ENCODE assay signal across 1 cellular context in the genomic region with DNA sequence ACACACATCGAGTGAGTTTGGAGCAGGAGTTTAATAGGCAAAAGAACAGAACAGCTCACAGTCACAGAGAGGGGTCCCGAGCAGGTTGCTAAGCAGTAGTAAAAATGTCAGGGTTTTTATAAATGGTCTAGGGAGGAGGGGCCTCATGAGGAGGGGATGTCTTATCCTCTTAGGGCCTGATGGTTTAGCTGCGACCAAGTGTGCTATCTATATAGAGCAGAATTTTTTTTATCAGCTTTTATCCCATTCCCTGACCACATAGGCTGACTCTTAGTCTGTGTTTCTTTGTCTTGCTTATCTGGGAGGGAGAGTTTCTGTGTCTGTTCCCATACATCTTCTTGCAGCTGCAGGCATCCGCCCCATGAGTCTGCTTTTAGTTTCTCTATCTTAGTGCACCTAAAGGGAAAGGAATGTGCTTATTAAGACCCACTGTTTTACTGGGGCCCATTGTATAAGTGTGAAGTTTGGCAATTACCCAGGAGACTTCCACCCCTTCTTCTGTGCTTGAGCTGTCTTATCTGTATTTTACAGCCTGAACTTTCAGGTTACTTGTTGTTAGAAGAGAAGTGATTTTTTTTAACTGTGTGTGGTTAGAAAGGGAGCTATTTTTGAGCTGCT.
TF ChIP-seq lines count a peak whose summit lies in the region.

No MANE protein-coding gene starts in this region.

TF ChIP-seq in GM12878, 131 proteins besides CTCF, POLR2A, EP300 and RAD21 (continued from another document):
- TF ChIP-seq, protein P1, sequence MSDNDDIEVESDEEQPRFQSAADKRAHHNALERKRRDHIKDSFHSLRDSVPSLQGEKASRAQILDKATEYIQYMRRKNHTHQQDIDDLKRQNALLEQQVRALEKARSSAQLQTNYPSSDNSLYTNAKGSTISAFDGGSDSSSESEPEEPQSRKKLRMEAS (IDR thresholded peaks at IDR 0.05; ENCODE audit: low read depth, low read length), result peak; percentile 26; the same call in 1 of the 2 replicates
- TF ChIP-seq CEBPB (IDR thresholded peaks at IDR 0.05; ENCODE audit: borderline replicate concordance in 1 of 2, low read depth in 2 of 2, low read length in 2 of 2) (no peak), ATF7 (IDR thresholded peaks at IDR 0.05; ENCODE audit: low read depth) (no peak; the same call in 1 of the 2 replicates), ESRRA (IDR thresholded peaks at IDR 0.05; ENCODE audit: low read length) (no peak), SMAD1 (IDR thresholded peaks at IDR 0.05; ENCODE audit: low read depth, partially characterized antibody) (peak; percentile 53), ZNF384 (IDR thresholded peaks at IDR 0.05; ENCODE audit: borderline replicate concordance, low read depth, low read length) (no peak), PAX8 (IDR thresholded peaks at IDR 0.05) (no peak), ETV6 (conservative IDR thresholded peaks at IDR 0.05 in 1 of 2, IDR thresholded peaks at IDR 0.05 in 1 of 2; ENCODE audit: borderline replicate concordance in 1 of 2, low read depth in 1 of 2) (no peak), YY1 (IDR thresholded peaks at IDR 0.05; ENCODE audit: low read depth, low read length) (no peak), FOS (IDR thresholded peaks at IDR 0.05; ENCODE audit: borderline replicate concordance, extremely low read depth, insufficient read length) (no peak), DPF2 (IDR thresholded peaks at IDR 0.05) (0 out of 2 replicates have a peak, but pooled peaks have one; percentile 5), MEF2A (IDR thresholded peaks at IDR 0.05; ENCODE audit: insufficient read depth, low read depth, low read length) (0 out of 2 replicates have a peak, but pooled peaks have one; percentile 45), IRF3 (IDR thresholded peaks at IDR 0.05) (no peak), LARP7 (IDR thresholded peaks at IDR 0.05) (no peak), REST (IDR thresholded peaks at IDR 0.05; ENCODE audit: low read depth, low read length) (no peak), EGR1 (IDR thresholded peaks at IDR 0.05; ENCODE audit: borderline replicate concordance in 1 of 2, low read depth in 2 of 2, low read length in 2 of 2) (no peak), MEF2B (IDR thresholded peaks at IDR 0.05; ENCODE audit: partially characterized antibody, poor library complexity, severe bottlenecking) (peak; percentile 82), MTA2 (IDR thresholded peaks at IDR 0.05; ENCODE audit: low read depth) (0 out of 2 replicates have a peak, but pooled peaks have one; percentile 57), CHD2 (IDR thresholded peaks at IDR 0.05; ENCODE audit: borderline replicate concordance, low read depth, low read length) (no peak), SMARCA5 (IDR thresholded peaks at IDR 0.05) (0 out of 2 replicates have a peak, but pooled peaks have one; percentile 11), RUNX3 (IDR thresholded peaks at IDR 0.05; ENCODE audit: low read length) (peak; percentile 24; the same call in 1 of the 2 replicates), IKZF2 (IDR thresholded peaks at IDR 0.05) (peak in 1 of 2 experiments; percentile 47; a peak in 2 of 4 replicates), PML (IDR thresholded peaks at IDR 0.05; ENCODE audit: low read length) (no peak), NBN (IDR thresholded peaks at IDR 0.05) (peak; percentile 62; the same call in 1 of the 2 replicates)
- TF ChIP-seq, protein P2, sequence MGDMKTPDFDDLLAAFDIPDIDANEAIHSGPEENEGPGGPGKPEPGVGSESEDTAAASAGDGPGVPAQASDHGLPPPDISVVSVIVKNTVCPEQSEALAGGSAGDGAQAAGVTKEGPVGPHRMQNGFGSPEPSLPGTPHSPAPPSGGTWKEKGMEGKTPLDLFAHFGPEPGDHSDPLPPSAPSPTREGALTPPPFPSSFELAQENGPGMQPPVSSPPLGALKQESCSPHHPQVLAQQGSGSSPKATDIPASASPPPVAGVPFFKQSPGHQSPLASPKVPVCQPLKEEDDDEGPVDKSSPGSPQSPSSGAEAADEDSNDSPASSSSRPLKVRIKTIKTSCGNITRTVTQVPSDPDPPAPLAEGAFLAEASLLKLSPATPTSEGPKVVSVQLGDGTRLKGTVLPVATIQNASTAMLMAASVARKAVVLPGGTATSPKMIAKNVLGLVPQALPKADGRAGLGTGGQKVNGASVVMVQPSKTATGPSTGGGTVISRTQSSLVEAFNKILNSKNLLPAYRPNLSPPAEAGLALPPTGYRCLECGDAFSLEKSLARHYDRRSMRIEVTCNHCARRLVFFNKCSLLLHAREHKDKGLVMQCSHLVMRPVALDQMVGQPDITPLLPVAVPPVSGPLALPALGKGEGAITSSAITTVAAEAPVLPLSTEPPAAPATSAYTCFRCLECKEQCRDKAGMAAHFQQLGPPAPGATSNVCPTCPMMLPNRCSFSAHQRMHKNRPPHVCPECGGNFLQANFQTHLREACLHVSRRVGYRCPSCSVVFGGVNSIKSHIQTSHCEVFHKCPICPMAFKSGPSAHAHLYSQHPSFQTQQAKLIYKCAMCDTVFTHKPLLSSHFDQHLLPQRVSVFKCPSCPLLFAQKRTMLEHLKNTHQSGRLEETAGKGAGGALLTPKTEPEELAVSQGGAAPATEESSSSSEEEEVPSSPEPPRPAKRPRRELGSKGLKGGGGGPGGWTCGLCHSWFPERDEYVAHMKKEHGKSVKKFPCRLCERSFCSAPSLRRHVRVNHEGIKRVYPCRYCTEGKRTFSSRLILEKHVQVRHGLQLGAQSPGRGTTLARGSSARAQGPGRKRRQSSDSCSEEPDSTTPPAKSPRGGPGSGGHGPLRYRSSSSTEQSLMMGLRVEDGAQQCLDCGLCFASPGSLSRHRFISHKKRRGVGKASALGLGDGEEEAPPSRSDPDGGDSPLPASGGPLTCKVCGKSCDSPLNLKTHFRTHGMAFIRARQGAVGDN (IDR thresholded peaks at IDR 0.05), result peak; percentile 56
- TF ChIP-seq, protein P3, sequence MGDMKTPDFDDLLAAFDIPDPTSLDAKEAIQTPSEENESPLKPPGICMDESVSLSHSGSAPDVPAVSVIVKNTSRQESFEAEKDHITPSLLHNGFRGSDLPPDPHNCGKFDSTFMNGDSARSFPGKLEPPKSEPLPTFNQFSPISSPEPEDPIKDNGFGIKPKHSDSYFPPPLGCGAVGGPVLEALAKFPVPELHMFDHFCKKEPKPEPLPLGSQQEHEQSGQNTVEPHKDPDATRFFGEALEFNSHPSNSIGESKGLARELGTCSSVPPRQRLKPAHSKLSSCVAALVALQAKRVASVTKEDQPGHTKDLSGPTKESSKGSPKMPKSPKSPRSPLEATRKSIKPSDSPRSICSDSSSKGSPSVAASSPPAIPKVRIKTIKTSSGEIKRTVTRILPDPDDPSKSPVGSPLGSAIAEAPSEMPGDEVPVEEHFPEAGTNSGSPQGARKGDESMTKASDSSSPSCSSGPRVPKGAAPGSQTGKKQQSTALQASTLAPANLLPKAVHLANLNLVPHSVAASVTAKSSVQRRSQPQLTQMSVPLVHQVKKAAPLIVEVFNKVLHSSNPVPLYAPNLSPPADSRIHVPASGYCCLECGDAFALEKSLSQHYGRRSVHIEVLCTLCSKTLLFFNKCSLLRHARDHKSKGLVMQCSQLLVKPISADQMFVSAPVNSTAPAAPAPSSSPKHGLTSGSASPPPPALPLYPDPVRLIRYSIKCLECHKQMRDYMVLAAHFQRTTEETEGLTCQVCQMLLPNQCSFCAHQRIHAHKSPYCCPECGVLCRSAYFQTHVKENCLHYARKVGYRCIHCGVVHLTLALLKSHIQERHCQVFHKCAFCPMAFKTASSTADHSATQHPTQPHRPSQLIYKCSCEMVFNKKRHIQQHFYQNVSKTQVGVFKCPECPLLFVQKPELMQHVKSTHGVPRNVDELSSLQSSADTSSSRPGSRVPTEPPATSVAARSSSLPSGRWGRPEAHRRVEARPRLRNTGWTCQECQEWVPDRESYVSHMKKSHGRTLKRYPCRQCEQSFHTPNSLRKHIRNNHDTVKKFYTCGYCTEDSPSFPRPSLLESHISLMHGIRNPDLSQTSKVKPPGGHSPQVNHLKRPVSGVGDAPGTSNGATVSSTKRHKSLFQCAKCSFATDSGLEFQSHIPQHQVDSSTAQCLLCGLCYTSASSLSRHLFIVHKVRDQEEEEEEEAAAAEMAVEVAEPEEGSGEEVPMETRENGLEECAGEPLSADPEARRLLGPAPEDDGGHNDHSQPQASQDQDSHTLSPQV (IDR thresholded peaks at IDR 0.05), result no peak
- TF ChIP-seq, protein P4, sequence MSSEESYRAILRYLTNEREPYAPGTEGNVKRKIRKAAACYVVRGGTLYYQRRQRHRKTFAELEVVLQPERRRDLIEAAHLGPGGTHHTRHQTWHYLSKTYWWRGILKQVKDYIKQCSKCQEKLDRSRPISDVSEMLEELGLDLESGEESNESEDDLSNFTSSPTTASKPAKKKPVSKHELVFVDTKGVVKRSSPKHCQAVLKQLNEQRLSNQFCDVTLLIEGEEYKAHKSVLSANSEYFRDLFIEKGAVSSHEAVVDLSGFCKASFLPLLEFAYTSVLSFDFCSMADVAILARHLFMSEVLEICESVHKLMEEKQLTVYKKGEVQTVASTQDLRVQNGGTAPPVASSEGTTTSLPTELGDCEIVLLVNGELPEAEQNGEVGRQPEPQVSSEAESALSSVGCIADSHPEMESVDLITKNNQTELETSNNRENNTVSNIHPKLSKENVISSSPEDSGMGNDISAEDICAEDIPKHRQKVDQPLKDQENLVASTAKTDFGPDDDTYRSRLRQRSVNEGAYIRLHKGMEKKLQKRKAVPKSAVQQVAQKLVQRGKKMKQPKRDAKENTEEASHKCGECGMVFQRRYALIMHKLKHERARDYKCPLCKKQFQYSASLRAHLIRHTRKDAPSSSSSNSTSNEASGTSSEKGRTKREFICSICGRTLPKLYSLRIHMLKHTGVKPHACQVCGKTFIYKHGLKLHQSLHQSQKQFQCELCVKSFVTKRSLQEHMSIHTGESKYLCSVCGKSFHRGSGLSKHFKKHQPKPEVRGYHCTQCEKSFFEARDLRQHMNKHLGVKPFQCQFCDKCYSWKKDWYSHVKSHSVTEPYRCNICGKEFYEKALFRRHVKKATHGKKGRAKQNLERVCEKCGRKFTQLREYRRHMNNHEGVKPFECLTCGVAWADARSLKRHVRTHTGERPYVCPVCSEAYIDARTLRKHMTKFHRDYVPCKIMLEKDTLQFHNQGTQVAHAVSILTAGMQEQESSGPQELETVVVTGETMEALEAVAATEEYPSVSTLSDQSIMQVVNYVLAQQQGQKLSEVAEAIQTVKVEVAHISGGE (CRISPR knock-in tag; IDR thresholded peaks at IDR 0.05), result no peak
- TF ChIP-seq, protein P5, sequence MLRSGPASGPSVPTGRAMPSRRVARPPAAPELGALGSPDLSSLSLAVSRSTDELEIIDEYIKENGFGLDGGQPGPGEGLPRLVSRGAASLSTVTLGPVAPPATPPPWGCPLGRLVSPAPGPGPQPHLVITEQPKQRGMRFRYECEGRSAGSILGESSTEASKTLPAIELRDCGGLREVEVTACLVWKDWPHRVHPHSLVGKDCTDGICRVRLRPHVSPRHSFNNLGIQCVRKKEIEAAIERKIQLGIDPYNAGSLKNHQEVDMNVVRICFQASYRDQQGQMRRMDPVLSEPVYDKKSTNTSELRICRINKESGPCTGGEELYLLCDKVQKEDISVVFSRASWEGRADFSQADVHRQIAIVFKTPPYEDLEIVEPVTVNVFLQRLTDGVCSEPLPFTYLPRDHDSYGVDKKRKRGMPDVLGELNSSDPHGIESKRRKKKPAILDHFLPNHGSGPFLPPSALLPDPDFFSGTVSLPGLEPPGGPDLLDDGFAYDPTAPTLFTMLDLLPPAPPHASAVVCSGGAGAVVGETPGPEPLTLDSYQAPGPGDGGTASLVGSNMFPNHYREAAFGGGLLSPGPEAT (IDR thresholded peaks at IDR 0.05; ENCODE audit: low read depth), result peak; percentile 26; the same call in 1 of the 2 replicates
- TF ChIP-seq, protein P6, sequence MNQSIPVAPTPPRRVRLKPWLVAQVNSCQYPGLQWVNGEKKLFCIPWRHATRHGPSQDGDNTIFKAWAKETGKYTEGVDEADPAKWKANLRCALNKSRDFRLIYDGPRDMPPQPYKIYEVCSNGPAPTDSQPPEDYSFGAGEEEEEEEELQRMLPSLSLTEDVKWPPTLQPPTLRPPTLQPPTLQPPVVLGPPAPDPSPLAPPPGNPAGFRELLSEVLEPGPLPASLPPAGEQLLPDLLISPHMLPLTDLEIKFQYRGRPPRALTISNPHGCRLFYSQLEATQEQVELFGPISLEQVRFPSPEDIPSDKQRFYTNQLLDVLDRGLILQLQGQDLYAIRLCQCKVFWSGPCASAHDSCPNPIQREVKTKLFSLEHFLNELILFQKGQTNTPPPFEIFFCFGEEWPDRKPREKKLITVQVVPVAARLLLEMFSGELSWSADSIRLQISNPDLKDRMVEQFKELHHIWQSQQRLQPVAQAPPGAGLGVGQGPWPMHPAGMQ (IDR thresholded peaks at IDR 0.05; ENCODE audit: borderline replicate concordance), result no peak
